Comparison of ENCODE assay signal across 10 cellular contexts in genomic region chr12:55848487-55849224, GRCh38. TPM values are rescaled to one million over a fixed set of nuclear protein-coding genes. Genes with fewer than 3 reads are reported as not detected.
DNase-seq lines count a peak whose midpoint lies in the region; ATAC-seq and TF ChIP-seq lines count a peak whose summit lies in the region.
"Not testable (repeated sequence)": the region's sequence is repeated elsewhere in the genome, so short reads cannot be mapped to it uniquely, and the experiment has no call there.
"Had no signal": no experiment of that assay in that cellular context is flagged by ENCODE, and none has a peak within 500 bp of the region (broad histone marks: within the 10 kb centered on the region; RNA-seq: fewer than 3 reads in every experiment).

No MANE protein-coding gene starts in this region.

- not testable (repeated sequence) for H3K36me3 ChIP-seq in CD8-positive, alpha-beta memory T cell (ENCODE audit: insufficient read depth, low read length); SJCRH30; breast epithelium; skeletal muscle tissue (ENCODE audit: control insufficient read depth in 3 of 3, insufficient read depth in 3 of 3, low read length in 3 of 3); upper lobe of left lung

- not testable (repeated sequence) for H3K4me1 Mint-ChIP-seq in CD8-positive, alpha-beta memory T cell
- peaks cover 45% of the 10 kb centered on the region for H3K4me1 Mint-ChIP-seq in nephron

- TF ChIP-seq CTCF in breast epithelium (IDR thresholded peaks at IDR 0.05); nephron (IDR thresholded peaks at IDR 0.05; ENCODE audit: unreplicated experiment in 3 of 3); upper lobe of left lung (IDR thresholded peaks at IDR 0.05): not testable (repeated sequence)

- ATAC-seq in left colon (peak; percentile 52), upper lobe of left lung (ENCODE audit: low FRiP score in 2 of 2) (peak in 1 of 2 donors; percentile 44)

- H3K27ac Mint-ChIP-seq in CD8-positive, alpha-beta memory T cell: not testable (repeated sequence)
- H3K27ac Mint-ChIP-seq in nephron: peak overlapping the region; percentile 81 to 99 (median 97)

- whole genome bisulfite sequencing in upper lobe of left lung, 2 donors: 75 to 76% methylated on average over 17 of the region's 17 CpGs

- H3K4me1 ChIP-seq in CD8-positive, alpha-beta memory T cell (ENCODE audit: insufficient read depth, low read length); breast epithelium: not testable (repeated sequence)
- peaks cover 13% of the 10 kb centered on the region; the same call in 1 of the 2 replicates for H3K4me1 ChIP-seq in SJCRH30
- H3K4me1 ChIP-seq in skeletal muscle tissue (ENCODE audit: control insufficient read depth in 3 of 3, insufficient read depth in 3 of 3, low read length in 3 of 3): peaks cover 7 to 14% (median 8%) of the 10 kb centered on the region in 3 donors
- peaks cover 9 to 19% (median 16%) of the 10 kb centered on the region in 4 donors for H3K4me1 ChIP-seq in upper lobe of left lung

- H3K27me3 ChIP-seq in CD8-positive, alpha-beta memory T cell (ENCODE audit: insufficient read depth, low read length, poor library complexity, severe bottlenecking); SJCRH30; breast epithelium; upper lobe of left lung: not testable (repeated sequence)
- H3K27me3 ChIP-seq in skeletal muscle tissue (ENCODE audit: control insufficient read depth in 3 of 3, insufficient read depth in 3 of 3, low read length in 3 of 3): peaks cover 4 to 11% (median 7%) of the 10 kb centered on the region in 3 donors

- H3K4me3 Mint-ChIP-seq in CD8-positive, alpha-beta memory T cell: not testable (repeated sequence)
- H3K4me3 Mint-ChIP-seq in nephron: peak overlapping the region in 2 of 3 experiments; percentile 26 to 57

- H3K9ac ChIP-seq in skeletal muscle tissue (ENCODE audit: low read depth in 1 of 3, low read length in 3 of 3): not testable (repeated sequence)

- not testable (repeated sequence) for H3K9me3 ChIP-seq in CD8-positive, alpha-beta memory T cell (ENCODE audit: low read length); SJCRH30 (replicated peaks); breast epithelium; skeletal muscle tissue (ENCODE audit: control insufficient read depth in 3 of 3, low read length in 3 of 3); upper lobe of left lung

- POLR2A ChIA-PET in CD8-positive, alpha-beta memory T cell (lab: Charles Lee): not testable (repeated sequence)

- H3K9me3 Mint-ChIP-seq in CD8-positive, alpha-beta memory T cell; nephron: not testable (repeated sequence)

- H3K36me3 Mint-ChIP-seq in CD8-positive, alpha-beta memory T cell; nephron (ENCODE audit: low read depth): not testable (repeated sequence)

- not testable (repeated sequence) for DNase-seq in CD8-positive, alpha-beta memory T cell; SJCRH30; breast epithelium (ENCODE audit: low spot score in 2 of 2); left colon
- DNase-seq in fibroblast of gingiva (ENCODE audit: low read depth) (peak; percentile 56), upper lobe of left lung (peak in 1 of 2 donors; percentile 38)

- peak in 2 of 4 donors; percentile 54 to 75 for TF ChIP-seq EP300 in upper lobe of left lung (IDR thresholded peaks at IDR 0.05)

- H3K4me3 ChIP-seq in CD8-positive, alpha-beta memory T cell (ENCODE audit: low read length); skeletal muscle tissue (ENCODE audit: low read length in 3 of 3): not testable (repeated sequence)
- H3K4me3 ChIP-seq in SJCRH30 (peak overlapping the region; percentile 17; the same call in 1 of the 2 replicates), breast epithelium (peak overlapping the region; percentile 13 to 52 (median 18)), upper lobe of left lung (peak overlapping the region in 1 of 4 donors; percentile 3)

- H3K27ac ChIP-seq in CD8-positive, alpha-beta memory T cell (ENCODE audit: low read depth, low read length): peak overlapping the region; percentile 38
- not testable (repeated sequence) for H3K27ac ChIP-seq in SJCRH30
- peak overlapping the region; percentile 92 to 98 for H3K27ac ChIP-seq in breast epithelium
- peak overlapping the region; percentile 88 for H3K27ac ChIP-seq in skeletal muscle tissue (ENCODE audit: low read depth, low read length)
- H3K27ac ChIP-seq in upper lobe of left lung: peak overlapping the region; percentile 86 to 96 (median 92)

- intact Hi-C loops in breast epithelium (cut with DNase I; ENCODE audit: low total_unique reads); left colon (cut with DNase I, micrococcal nuclease): not testable (repeated sequence)

- CTCF ChIA-PET in CD8-positive, alpha-beta memory T cell (lab: Charles Lee): interaction anchor here (0.7 kb wide), 1 partner anchor 67 kb away, joined by 3 read pairs; no protein-coding TSS in a partner anchor

- peaks cover 10 to 26% of the 10 kb centered on the region in 2 donors for H3K27me3 Mint-ChIP-seq in CD8-positive, alpha-beta memory T cell
- not testable (repeated sequence) for H3K27me3 Mint-ChIP-seq in nephron (ENCODE audit: low read depth)

- not testable (repeated sequence) for TF ChIP-seq POLR2A in breast epithelium (IDR thresholded peaks at IDR 0.05)
- TF ChIP-seq POLR2A in upper lobe of left lung (IDR thresholded peaks at IDR 0.05): peak in 1 of 4 donors; percentile 45

RNA-seq across cellular contexts. Expression of gene MMP19, which starts 5.9 kb away (rescaled TPM):
- total RNA-seq in CD8-positive, alpha-beta memory T cell: 1 to 10 TPM in 1 of 2 experiments, under 1 TPM in 1; 0.29 to 1.0 TPM
- polyA plus RNA-seq in CD8-positive, alpha-beta memory T cell: not detected
- 0.91 and 1.0 TPM in 2 replicates for total RNA-seq in SJCRH30 (2014; rRNA removed; shearing (Covaris generic))
- total RNA-seq in breast epithelium: 10 to 100 TPM; 21.9 to 50.6 (median 47.9) TPM
- 1 to 10 TPM; 2.8 to 6.4 TPM for total RNA-seq in left colon
- total RNA-seq in skeletal muscle tissue: 2.6 TPM
- total RNA-seq in upper lobe of left lung: 100 to 1,000 TPM in 1 of 6 donors, 10 to 100 TPM in 5; 13.6 to 122 (median 42.3) TPM
- total RNA-seq: activated CD8-positive, alpha-beta T cell treated with anti-CD3 and anti-CD28 coated beads for 36 hours; neural crest cell had no signal

RNA-seq across cellular contexts. Expression of gene DNAJC14, which starts 19.3 kb away (rescaled TPM):
- total RNA-seq in CD8-positive, alpha-beta memory T cell: 10 to 100 TPM; 39.1 to 40.8 TPM
- 40.2 TPM for polyA plus RNA-seq in CD8-positive, alpha-beta memory T cell
- 33.3 TPM in 2 replicates for total RNA-seq in SJCRH30 (2014; rRNA removed; shearing (Covaris generic))
- 10 to 100 TPM; 31.0 to 46.2 (median 36.1) TPM for total RNA-seq in breast epithelium
- total RNA-seq in left colon: 10 to 100 TPM; 27.8 to 32.5 TPM
- total RNA-seq in skeletal muscle tissue: 33.4 TPM
- 10 to 100 TPM; 22.0 to 40.3 (median 33.6) TPM for total RNA-seq in upper lobe of left lung

RNA-seq across cellular contexts. Expression of gene ORMDL2, which starts 30.8 kb away (rescaled TPM):
- 10 to 100 TPM; 49.0 to 49.7 TPM for total RNA-seq in CD8-positive, alpha-beta memory T cell
- 110 TPM for polyA plus RNA-seq in CD8-positive, alpha-beta memory T cell
- 25.4 and 27.6 TPM in 2 replicates for total RNA-seq in SJCRH30 (2014; rRNA removed; shearing (Covaris generic))
- total RNA-seq in breast epithelium (10 to 100 TPM; 13.1 to 28.5 (median 21.0) TPM), left colon (10 to 100 TPM; 64.5 to 82.9 TPM), skeletal muscle tissue (11.0 TPM), upper lobe of left lung (10 to 100 TPM in 5 of 6 donors, 1 to 10 TPM in 1; 9.4 to 62.9 (median 20.2) TPM)

RNA-seq across cellular contexts. Expression of gene SARNP, which starts 31.1 kb away (rescaled TPM):
- 100 to 1,000 TPM in 1 of 2 experiments, 10 to 100 TPM in 1; 89.7 to 103 TPM for total RNA-seq in CD8-positive, alpha-beta memory T cell
- polyA plus RNA-seq in CD8-positive, alpha-beta memory T cell: 109 TPM
- total RNA-seq in SJCRH30 (2014; rRNA removed; shearing (Covaris generic)): 109 and 132 TPM in 2 replicates
- total RNA-seq in breast epithelium (10 to 100 TPM; 54.7 to 64.3 (median 55.3) TPM), left colon (10 to 100 TPM; 42.7 to 43.7 TPM), skeletal muscle tissue (71.5 TPM), upper lobe of left lung (10 to 100 TPM; 39.1 to 69.3 (median 54.9) TPM)
